In the genomic region with DNA sequence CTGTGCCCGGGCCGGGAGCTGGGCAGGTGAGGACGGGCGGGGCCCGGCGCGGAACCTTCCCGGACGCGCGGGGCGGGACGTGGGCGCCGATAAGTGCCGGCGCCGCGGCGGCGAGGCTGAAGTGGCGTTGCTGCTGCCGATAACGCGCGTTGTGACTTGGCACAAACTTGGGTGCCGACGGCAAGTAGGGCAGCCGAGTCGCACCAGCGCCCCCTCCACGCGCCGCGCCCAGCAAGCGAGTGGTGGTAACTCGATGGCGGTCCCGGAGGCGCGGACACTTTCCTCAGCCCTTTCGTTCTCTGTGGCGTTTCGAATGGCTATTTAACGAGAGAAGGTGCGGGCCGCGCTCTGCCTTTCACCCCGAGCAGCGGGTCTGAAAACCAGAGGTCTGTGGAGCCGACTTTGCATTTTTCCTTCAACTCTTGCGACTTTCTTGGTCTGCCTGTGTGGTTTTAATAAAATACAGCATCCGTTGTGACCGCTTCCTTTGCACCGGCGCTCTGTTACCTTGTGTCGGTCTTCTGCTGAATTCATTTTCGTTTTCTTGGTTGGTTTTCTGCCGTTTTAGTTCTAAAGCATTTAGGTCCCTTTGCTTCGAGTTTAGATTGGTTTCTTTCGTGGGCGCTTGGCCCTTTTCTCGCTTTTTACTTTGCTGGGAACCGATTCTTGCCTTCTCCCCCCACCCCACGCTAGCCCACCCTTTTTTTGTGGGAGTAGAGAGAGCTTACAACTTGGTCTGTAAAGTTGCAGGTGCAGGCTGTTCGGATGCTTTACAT, we compare ENCODE assay signal across 8 cellular contexts. TPM values are rescaled to one million over a fixed set of nuclear protein-coding genes. Genes with fewer than 3 reads are reported as not detected.
A peak's percentile ranks its signal among the peaks of the same experiment; 100 is the strongest.
DNase-seq lines count a peak whose midpoint lies in the region; ATAC-seq, FAIRE-seq and TF ChIP-seq lines count a peak whose summit lies in the region.

No MANE protein-coding gene starts in this region.

- H3K27ac Mint-ChIP-seq in CD4-positive, CD25-positive, alpha-beta regulatory T cell = peak overlapping the region; percentile 96 to 99 (median 98)

- peak overlapping the region; percentile 95 for H3K4me3 ChIP-seq in CD4-positive, CD25-positive, alpha-beta regulatory T cell (ENCODE audit: low read depth, low read length)

- H3K4me1 Mint-ChIP-seq in CD4-positive, CD25-positive, alpha-beta regulatory T cell = peaks cover 17 to 35% (median 27%) of the 10 kb centered on the region in 4 donors

- H3K4me1 ChIP-seq in CD4-positive, CD25-positive, alpha-beta regulatory T cell (ENCODE audit: control insufficient read depth, insufficient read depth, low read length, poor library complexity, severe bottlenecking) = peaks cover 45% of the 10 kb centered on the region

- no peaks in the 10 kb centered on the region for H3K36me3 ChIP-seq in CD4-positive, CD25-positive, alpha-beta regulatory T cell (ENCODE audit: control insufficient read depth, insufficient read depth, low read length)

- H3K4me3 Mint-ChIP-seq in CD4-positive, CD25-positive, alpha-beta regulatory T cell = peak overlapping the region; percentile 92 to 99 (median 97)

- no peak for FAIRE-seq in RCC 7860 (lab: Jason Lieb, UNC)

- TF ChIP-seq CTCF in omental fat pad (IDR thresholded peaks at IDR 0.05) = no peak

- peaks cover 11% of the 10 kb centered on the region for H3K27me3 Mint-ChIP-seq in CD4-positive, CD25-positive, alpha-beta regulatory T cell

- ATAC-seq in CD4-positive, CD25-positive, alpha-beta regulatory T cell (ENCODE audit: low read depth in 2 of 2) = peak; percentile 28 to 36
- ATAC-seq in GM19351 (IDR thresholded peaks at IDR 0.05; ENCODE audit: unreplicated experiment) (peak; percentile 22), HG03460 (IDR thresholded peaks at IDR 0.05; ENCODE audit: unreplicated experiment) (peak; percentile 21), omental fat pad (ENCODE audit: low FRiP score) (peak; percentile 24)

- peaks cover 10% of the 10 kb centered on the region for H3K27me3 ChIP-seq in CD4-positive, CD25-positive, alpha-beta regulatory T cell (ENCODE audit: control insufficient read depth, insufficient read depth, low read length)

- no peaks in the 10 kb centered on the region for H3K9me3 ChIP-seq in CD4-positive, CD25-positive, alpha-beta regulatory T cell (ENCODE audit: control insufficient read depth in 2 of 2, low read length in 2 of 2)

- peak overlapping the region; percentile 95 for H3K27ac ChIP-seq in CD4-positive, CD25-positive, alpha-beta regulatory T cell (ENCODE audit: insufficient read depth, low read length, poor library complexity, severe bottlenecking)
- H3K27ac ChIP-seq in temporal lobe (ENCODE audit: low read depth, low read length) = peak overlapping the region; percentile 52

- H3K36me3 Mint-ChIP-seq in CD4-positive, CD25-positive, alpha-beta regulatory T cell = no peaks in the 10 kb centered on the region

- no peaks in the 10 kb centered on the region for H3K9me3 Mint-ChIP-seq in CD4-positive, CD25-positive, alpha-beta regulatory T cell

- peak; percentile 63 to 90 (median 85) for DNase-seq in CD4-positive, CD25-positive, alpha-beta regulatory T cell
- DNase-seq in RCC 7860 (ENCODE audit: low spot score) (peak; percentile 43), activated gamma-delta T cell treated with Interleukin-2 at 50 U/mL for 16 hours (peak; percentile 60), germinal center (ENCODE audit: low spot score) (peak; percentile 39), omental fat pad (ENCODE audit: low spot score) (no peak)

RNA-seq across cellular contexts. Expression of a gene that starts 0.7 kb away (rescaled TPM):
- total RNA-seq in CD4-positive, CD25-positive, alpha-beta regulatory T cell = 126 TPM
- polyA plus RNA-seq in CD4-positive, CD25-positive, alpha-beta regulatory T cell = 100 to 1,000 TPM; 104 to 139 (median 108) TPM
- total RNA-seq in omental fat pad = 10 to 100 TPM; 12.9 to 60.2 (median 15.7) TPM
- total RNA-seq in temporal lobe = 13.0 TPM
